12 cellular contexts compared by ENCODE assay signal in the genomic region with DNA sequence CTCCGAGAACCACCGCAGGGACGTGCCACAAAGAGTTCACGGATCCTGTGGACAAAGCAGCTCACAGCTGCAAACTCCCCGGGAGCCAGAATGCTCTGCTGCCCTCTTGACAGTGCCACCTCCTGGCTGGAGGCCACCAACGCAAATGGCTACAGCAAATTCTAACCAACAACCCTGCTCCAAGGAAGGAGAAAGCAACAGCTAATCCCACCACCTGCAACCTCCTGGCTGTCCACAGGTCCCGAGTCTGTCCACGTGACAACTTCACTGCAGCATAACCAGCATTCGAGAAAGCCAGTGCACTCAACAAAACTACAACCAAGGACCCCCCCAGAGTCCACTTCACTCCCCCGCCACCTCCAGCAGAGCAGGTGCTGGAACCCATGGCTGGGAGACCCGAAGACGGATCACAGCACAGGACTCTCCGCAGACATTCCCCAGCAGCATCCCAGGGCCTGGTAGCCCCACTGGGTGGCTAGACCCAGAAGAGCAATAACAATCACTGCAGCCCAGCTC. TPM values are rescaled to one million over a fixed set of nuclear protein-coding genes. Genes with fewer than 3 reads are reported as not detected.
A peak's percentile ranks its signal among the peaks of the same experiment; 100 is the strongest.
DNase-seq lines count a peak whose midpoint lies in the region; ATAC-seq, FAIRE-seq and TF ChIP-seq lines count a peak whose summit lies in the region.
"Had no signal": no experiment of that assay in that cellular context is flagged by ENCODE, and none has a peak within 500 bp of the region (broad histone marks: within the 10 kb centered on the region; RNA-seq: fewer than 3 reads in every experiment).

No MANE protein-coding gene starts in this region.

- no peak for TF ChIP-seq POLR2A in gastrocnemius medialis (IDR thresholded peaks at IDR 0.05)

- H3K27me3 ChIP-seq in DOHH2 (ENCODE audit: control insufficient read depth, low read length) (no peaks in the 10 kb centered on the region), keratinocyte (ENCODE audit: control insufficient read depth, extremely low read depth, insufficient read depth, low read length) (no peaks in the 10 kb centered on the region), gastrocnemius medialis (no peaks in the 10 kb centered on the region)
- H3K27me3 ChIP-seq: SJSA1 had no signal

- no peaks in the 10 kb centered on the region for H3K9me2 ChIP-seq in DOHH2 (replicated peaks; ENCODE audit: control insufficient read depth, low read length)

- no peak for FAIRE-seq in keratinocyte (lab: Jason Lieb, UNC)
- FAIRE-seq: GM18507 had no signal

- H3K4me2 ChIP-seq in DOHH2 (ENCODE audit: low read length) (no peak overlapping the region), keratinocyte (ENCODE audit: control insufficient read depth, extremely low read depth, insufficient read depth, low read depth, low read length) (no peak overlapping the region)
- H3K4me2 ChIP-seq: smooth muscle cell had no signal

- no peak overlapping the region for H2AFZ ChIP-seq in keratinocyte (ENCODE audit: control insufficient read depth, low read length)

- TF ChIP-seq CTCF in AG04449 (IDR thresholded peaks at IDR 0.05; ENCODE audit: insufficient read depth, low read length, missing control alignments) = peak; percentile 21
- peak; percentile 24 for TF ChIP-seq CTCF in DOHH2 (IDR thresholded peaks at IDR 0.05; ENCODE audit: low read depth, low read length, poor library complexity, severe bottlenecking)
- peak; percentile 76 for TF ChIP-seq CTCF in VCaP (conservative IDR thresholded peaks at IDR 0.05)
- TF ChIP-seq CTCF in keratinocyte (optimal IDR thresholded peaks at IDR 0.05 in 1 of 3, IDR thresholded peaks at IDR 0.05 in 1 of 3, conservative IDR thresholded peaks at IDR 0.05 in 1 of 3; ENCODE audit: extremely low read depth in 1 of 3, insufficient read depth in 2 of 3, low read length in 3 of 3) = peak in 2 of 3 experiments; percentile 45 to 54
- TF ChIP-seq CTCF in gastrocnemius medialis (IDR thresholded peaks at IDR 0.05 in 4 of 5, conservative IDR thresholded peaks at IDR 0.05 in 1 of 5) = no peak

- CTCF ChIA-PET in AG04449 (lab: Yijun Ruan, JAX) = interaction anchor here (2.2 to 4.5 kb wide), 3 partner anchors 9 to 132 kb away, joined by 10 to 38 read pairs (median 10); no protein-coding TSS in a partner anchor

- H4K20me1 ChIP-seq in DOHH2 (ENCODE audit: control insufficient read depth, insufficient read depth, low read depth, low read length) (no peaks in the 10 kb centered on the region), keratinocyte (ENCODE audit: control insufficient read depth, extremely low read depth, insufficient read depth, low read length) (no peaks in the 10 kb centered on the region)

- H3K36me3 ChIP-seq in DOHH2 (ENCODE audit: control insufficient read depth, low read length) = peaks cover 23% of the 10 kb centered on the region
- H3K36me3 ChIP-seq in keratinocyte (ENCODE audit: control insufficient read depth in 2 of 2, extremely low read depth in 1 of 2, insufficient read depth in 2 of 2, low read length in 2 of 2) = peaks cover 4 to 20% of the 10 kb centered on the region in 2 experiments
- H3K36me3 ChIP-seq in gastrocnemius medialis = peaks cover 2 to 72% of the 10 kb centered on the region in 2 donors

- ATAC-seq in gastrocnemius medialis = no peak
- ATAC-seq: mucosa of descending colon had no signal

- H3F3A ChIP-seq in DOHH2 (ENCODE audit: control insufficient read depth, insufficient read depth) = no peaks in the 10 kb centered on the region

- H3K4me1 ChIP-seq in DOHH2 (ENCODE audit: control insufficient read depth, low read length) (no peaks in the 10 kb centered on the region), keratinocyte (ENCODE audit: control insufficient read depth, extremely low read depth, insufficient read depth, low read length) (no peaks in the 10 kb centered on the region), gastrocnemius medialis (no peaks in the 10 kb centered on the region)
- H3K4me1 ChIP-seq: SJSA1 had no signal

- dilution Hi-C loops in keratinocyte (cut with MboI; ENCODE audit: extremely low pct_ligation_motif_present, low sequenced_read_pairs) = no loop called here

- no peak overlapping the region for H3K4me3 ChIP-seq in AG04449 (ENCODE audit: low read depth, low read length)
- H3K4me3 ChIP-seq in DOHH2 (ENCODE audit: low read length) = no peak overlapping the region
- no peak overlapping the region for H3K4me3 ChIP-seq in keratinocyte (ENCODE audit: control insufficient read depth in 2 of 3, extremely low read depth in 1 of 3, insufficient read depth in 2 of 3, low read depth in 1 of 3, low read length in 3 of 3)
- no peak overlapping the region for H3K4me3 ChIP-seq in gastrocnemius medialis
- H3K4me3 ChIP-seq: mucosa of descending colon, SJSA1, smooth muscle cell had no signal

- DNase-seq in AG04449 (ENCODE audit: low read depth, low spot score) = no peak
- DNase-seq in keratinocyte (ENCODE audit: low read depth, low spot score) = no peak
- no peak for DNase-seq in iPS-NIHi11 (ENCODE audit: low spot score)
- no peak for DNase-seq in gastrocnemius medialis
- no peak for DNase-seq in stimulated activated CD4-positive, alpha-beta T cell treated with anti-CD3 and anti-CD28 coated beads, Interleukin-1b, Interleukin-23, amount 100 ng/mL, for 48 hours
- DNase-seq in NCI-H345 (lab: John Stamatoyannopoulos, UW) = no peak

- H3K9me3 ChIP-seq in DOHH2 (ENCODE audit: control insufficient read depth, insufficient read depth, low read length) (peaks cover 10% of the 10 kb centered on the region; the same call in 1 of the 2 replicates), keratinocyte (ENCODE audit: control insufficient read depth, low read depth, low read length) (no peaks in the 10 kb centered on the region), gastrocnemius medialis (no peaks in the 10 kb centered on the region)

- H3K79me2 ChIP-seq in DOHH2 (ENCODE audit: control insufficient read depth, low read length) (no peaks in the 10 kb centered on the region), keratinocyte (ENCODE audit: control insufficient read depth, insufficient read depth, low read length) (peaks cover 6% of the 10 kb centered on the region)

- H3K27ac ChIP-seq in DOHH2 (ENCODE audit: low read depth, low read length) = no peak overlapping the region
- H3K27ac ChIP-seq in VCaP = no peak overlapping the region
- H3K27ac ChIP-seq in keratinocyte (ENCODE audit: control insufficient read depth, insufficient read depth, low read length) = no peak overlapping the region
- H3K27ac ChIP-seq in gastrocnemius medialis = no peak overlapping the region
- H3K27ac ChIP-seq: SJSA1 had no signal

- H3K9ac ChIP-seq in keratinocyte (ENCODE audit: control insufficient read depth, extremely low read depth, insufficient read depth, low read length) = no peak overlapping the region

- POLR2A ChIA-PET in AG04449 (lab: Yijun Ruan, JAX) = interaction anchor here (1.5 kb wide), 1 partner anchor 17 kb away, joined by 4 read pairs; the partner anchor contains the start of gene POFUT2

- H3K9me1 ChIP-seq in keratinocyte (ENCODE audit: control insufficient read depth, extremely low read depth, insufficient read depth, low read length) = no peaks in the 10 kb centered on the region

- in situ Hi-C loops in gastrocnemius medialis (cut with MboI; ENCODE audit: low sequenced_read_pairs in 4 of 4) = no loop called here

- intact Hi-C loops in gastrocnemius medialis (cut with DNase I; ENCODE audit: low total_unique reads) = no loop called here

RNA-seq across cellular contexts. Expression of gene POFUT2, which starts 17.3 kb away (rescaled TPM):
- polyA plus RNA-seq in keratinocyte = 8.8 to 18.7 TPM (median 9.6 TPM) in 3 replicates
- 18.2 TPM for polyA plus RNA-seq in keratinocyte (2011; ENCODE audit: low read depth)
- polyA plus RNA-seq in keratinocyte (2011; cell fraction: cytosol; rRNA removed) = 5.5 and 7.4 TPM in 2 replicates
- 43.9 and 45.4 TPM in 2 replicates for polyA plus RNA-seq in keratinocyte (2011; cell fraction: nucleus; rRNA removed)
- 10.7 and 16.1 TPM in 2 replicates for polyA plus RNA-seq in keratinocyte (2012; ENCODE audit: low replicate concordance)
- 6.3 to 13.2 TPM (median 6.7 TPM) in 3 replicates for polyA minus RNA-seq in keratinocyte
- polyA minus RNA-seq in keratinocyte (2011; cell fraction: cytosol; rRNA and poly(A)+ RNA removed) = 4.4 TPM
- polyA minus RNA-seq in keratinocyte (2011; cell fraction: nucleus; rRNA and poly(A)+ RNA removed) = 12.2 and 14.1 TPM in 2 replicates
- 10 to 100 TPM in 1 of 4 donors, 1 to 10 TPM in 3; 4.8 to 11.0 (median 5.9) TPM for total RNA-seq in gastrocnemius medialis

Comparison
In these comparisons a context has a peak if more than half of its experiments do, and no peak if none do; other contexts are left out.
1. CTCF ChIP-seq: peak in AG04449 (single experiment), DOHH2 (single experiment), VCaP (single experiment) and keratinocyte (2 of 3); none in gastrocnemius medialis (0 of 5).